Comparison of ENCODE assay signal across 8 cellular contexts in the genomic region with DNA sequence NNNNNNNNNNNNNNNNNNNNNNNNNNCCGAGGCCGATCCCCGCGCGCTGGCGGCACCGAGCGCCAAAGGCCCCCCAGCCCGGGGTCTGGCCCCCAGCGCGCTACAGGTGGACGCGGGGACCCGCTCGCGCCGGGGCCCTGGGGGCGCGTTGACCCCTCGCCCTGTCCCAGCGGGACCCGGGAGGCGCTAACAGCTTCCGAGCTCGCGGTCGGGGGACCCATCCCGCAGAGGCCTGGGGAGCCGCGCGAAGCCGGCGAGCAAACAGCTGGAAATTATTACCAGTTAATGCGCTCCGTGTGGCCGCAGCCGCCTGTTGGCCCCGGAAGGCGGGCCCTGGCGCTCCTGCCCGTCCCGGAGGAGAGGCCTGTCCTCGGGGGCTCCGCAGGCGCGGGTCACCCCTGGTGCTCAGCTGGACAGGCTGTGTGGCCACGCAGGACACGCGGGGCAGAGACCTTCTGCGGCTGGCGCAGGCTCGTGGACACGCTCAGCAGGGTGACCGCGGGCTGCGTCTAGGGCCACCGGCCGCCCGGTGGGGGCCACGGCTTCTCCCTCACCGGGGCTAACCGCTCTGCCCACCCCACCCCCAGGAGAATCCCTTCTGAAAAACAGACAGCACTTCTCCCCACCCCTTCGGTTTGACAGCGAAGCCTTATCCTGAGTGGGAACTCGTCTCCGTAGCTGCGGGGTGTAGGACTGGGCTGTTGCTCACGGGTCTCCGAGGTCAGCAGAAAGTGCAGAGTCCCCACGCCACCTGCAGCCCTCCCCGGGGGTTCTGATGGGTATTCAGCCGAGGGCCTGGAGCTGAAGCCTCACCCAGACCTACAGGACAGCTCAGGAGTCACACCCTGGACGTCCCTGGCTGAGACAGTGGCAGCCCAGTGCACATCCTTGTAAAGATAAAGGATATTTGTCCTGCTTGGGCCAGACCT. TPM values are rescaled to one million over a fixed set of nuclear protein-coding genes. Genes with fewer than 3 reads are reported as not detected.
DNase-seq lines count a peak whose midpoint lies in the region; ATAC-seq and TF ChIP-seq lines count a peak whose summit lies in the region.

No MANE protein-coding gene starts in this region.

- ATAC-seq in T-helper 17 cell (peak; percentile 15), GM21576 (IDR thresholded peaks at IDR 0.05; ENCODE audit: unreplicated experiment) (no peak), GM18873 (IDR thresholded peaks at IDR 0.05; ENCODE audit: low FRiP score, unreplicated experiment) (no peak)

- H3K9ac ChIP-seq in ES-I3 (ENCODE audit: low read depth, low read length) (peak overlapping the region; percentile 50; the same call in 1 of the 2 replicates), liver (ENCODE audit: low read depth in 1 of 2, low read length in 2 of 2) (no peak overlapping the region), stomach smooth muscle (ENCODE audit: low read length in 2 of 2) (peak overlapping the region in 1 of 2 donors; percentile 22)

- no peak for TF ChIP-seq CTCF in liver (IDR thresholded peaks at IDR 0.05; ENCODE audit: low read depth, low read length, missing input control)

- H3K9me3 ChIP-seq in ES-I3 (ENCODE audit: control insufficient read depth, insufficient read depth, low read length): no peaks in the 10 kb centered on the region
- no peaks in the 10 kb centered on the region for H3K9me3 ChIP-seq in T-helper 17 cell (ENCODE audit: control insufficient read depth, low read length, poor library complexity, severe bottlenecking)
- no peaks in the 10 kb centered on the region for H3K9me3 ChIP-seq in liver (ENCODE audit: control insufficient read depth in 4 of 4, low read length in 3 of 4)
- no peaks in the 10 kb centered on the region for H3K9me3 ChIP-seq in stomach smooth muscle (ENCODE audit: control insufficient read depth in 2 of 2, low read length in 2 of 2)

- no peaks in the 10 kb centered on the region for H3K27me3 Mint-ChIP-seq in T-helper 17 cell

- 12% methylated on average over 68 of the region's 73 CpGs for WGBS in liver

- H3K4me1 ChIP-seq in ES-I3 (ENCODE audit: insufficient read depth, low read length) (peaks cover 12% of the 10 kb centered on the region), liver (ENCODE audit: control insufficient read depth in 4 of 4, insufficient read depth in 4 of 4, low read length in 3 of 4) (peaks cover 6 to 11% (median 10%) of the 10 kb centered on the region in 4 donors), stomach smooth muscle (ENCODE audit: control insufficient read depth, insufficient read depth, low read length) (peaks cover 14% of the 10 kb centered on the region)

- TF ChIP-seq RAD21 in liver (IDR thresholded peaks at IDR 0.05): no peak

- peak overlapping the region; percentile 56 for H3K27ac Mint-ChIP-seq in T-helper 17 cell

- no peaks in the 10 kb centered on the region for H3K36me3 ChIP-seq in ES-I3 (ENCODE audit: insufficient read depth, low read length)
- no peaks in the 10 kb centered on the region for H3K36me3 ChIP-seq in liver (ENCODE audit: control insufficient read depth in 4 of 4, insufficient read depth in 3 of 4, low read depth in 1 of 4, low read length in 3 of 4)
- H3K36me3 ChIP-seq in stomach smooth muscle (ENCODE audit: control insufficient read depth in 2 of 2, insufficient read depth in 2 of 2, low read length in 2 of 2): no peaks in the 10 kb centered on the region

- H3K27me3 ChIP-seq in liver (ENCODE audit: control insufficient read depth in 4 of 4, insufficient read depth in 4 of 4, low read length in 3 of 4): no peaks in the 10 kb centered on the region
- H3K27me3 ChIP-seq in stomach smooth muscle (ENCODE audit: control insufficient read depth in 1 of 2, insufficient read depth in 2 of 2, low read length in 2 of 2): no peaks in the 10 kb centered on the region

- H3K4me3 ChIP-seq in liver (ENCODE audit: low read depth in 1 of 3, low read length in 3 of 3): peak overlapping the region in 2 of 3 donors; percentile 45 to 61
- H3K4me3 ChIP-seq in stomach smooth muscle (ENCODE audit: low read length in 2 of 2): peak overlapping the region; percentile 40 to 71

- peaks cover 8% of the 10 kb centered on the region for H3K4me1 Mint-ChIP-seq in T-helper 17 cell

- H3K4me3 Mint-ChIP-seq in T-helper 17 cell: peak overlapping the region; percentile 74

- H3K27ac ChIP-seq in liver (ENCODE audit: low read depth in 1 of 2, low read length in 2 of 2): peak overlapping the region; percentile 41 to 59
- H3K27ac ChIP-seq in stomach smooth muscle (ENCODE audit: low read length): no peak overlapping the region

- DNase-seq in T-helper 17 cell (peak; percentile 14 to 38 (median 17)), dermis blood vessel endothelial cell (peak; percentile 51), SKM-1 (lab: John Stamatoyannopoulos, UW; ENCODE audit: unreplicated experiment) (no peak)

- H3K36me3 Mint-ChIP-seq in T-helper 17 cell (ENCODE audit: low read depth): no peaks in the 10 kb centered on the region

TF ChIP-seq in liver, 16 proteins besides CTCF, POLR2A, EP300 and RAD21:
- TF ChIP-seq, protein P1, sequence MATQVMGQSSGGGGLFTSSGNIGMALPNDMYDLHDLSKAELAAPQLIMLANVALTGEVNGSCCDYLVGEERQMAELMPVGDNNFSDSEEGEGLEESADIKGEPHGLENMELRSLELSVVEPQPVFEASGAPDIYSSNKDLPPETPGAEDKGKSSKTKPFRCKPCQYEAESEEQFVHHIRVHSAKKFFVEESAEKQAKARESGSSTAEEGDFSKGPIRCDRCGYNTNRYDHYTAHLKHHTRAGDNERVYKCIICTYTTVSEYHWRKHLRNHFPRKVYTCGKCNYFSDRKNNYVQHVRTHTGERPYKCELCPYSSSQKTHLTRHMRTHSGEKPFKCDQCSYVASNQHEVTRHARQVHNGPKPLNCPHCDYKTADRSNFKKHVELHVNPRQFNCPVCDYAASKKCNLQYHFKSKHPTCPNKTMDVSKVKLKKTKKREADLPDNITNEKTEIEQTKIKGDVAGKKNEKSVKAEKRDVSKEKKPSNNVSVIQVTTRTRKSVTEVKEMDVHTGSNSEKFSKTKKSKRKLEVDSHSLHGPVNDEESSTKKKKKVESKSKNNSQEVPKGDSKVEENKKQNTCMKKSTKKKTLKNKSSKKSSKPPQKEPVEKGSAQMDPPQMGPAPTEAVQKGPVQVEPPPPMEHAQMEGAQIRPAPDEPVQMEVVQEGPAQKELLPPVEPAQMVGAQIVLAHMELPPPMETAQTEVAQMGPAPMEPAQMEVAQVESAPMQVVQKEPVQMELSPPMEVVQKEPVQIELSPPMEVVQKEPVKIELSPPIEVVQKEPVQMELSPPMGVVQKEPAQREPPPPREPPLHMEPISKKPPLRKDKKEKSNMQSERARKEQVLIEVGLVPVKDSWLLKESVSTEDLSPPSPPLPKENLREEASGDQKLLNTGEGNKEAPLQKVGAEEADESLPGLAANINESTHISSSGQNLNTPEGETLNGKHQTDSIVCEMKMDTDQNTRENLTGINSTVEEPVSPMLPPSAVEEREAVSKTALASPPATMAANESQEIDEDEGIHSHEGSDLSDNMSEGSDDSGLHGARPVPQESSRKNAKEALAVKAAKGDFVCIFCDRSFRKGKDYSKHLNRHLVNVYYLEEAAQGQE (IDR thresholded peaks at IDR 0.05): no peak
- TF ChIP-seq, protein P2, sequence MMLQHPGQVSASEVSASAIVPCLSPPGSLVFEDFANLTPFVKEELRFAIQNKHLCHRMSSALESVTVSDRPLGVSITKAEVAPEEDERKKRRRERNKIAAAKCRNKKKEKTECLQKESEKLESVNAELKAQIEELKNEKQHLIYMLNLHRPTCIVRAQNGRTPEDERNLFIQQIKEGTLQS (IDR thresholded peaks at IDR 0.05): no peak
- TF ChIP-seq GABPA (IDR thresholded peaks at IDR 0.05 in 1 of 2, conservative IDR thresholded peaks at IDR 0.05 in 1 of 2) (no peak), EGR1 (IDR thresholded peaks at IDR 0.05; ENCODE audit: low read depth in 2 of 2) (no peak), RXRA (IDR thresholded peaks at IDR 0.05) (no peak), HNF4A (conservative IDR thresholded peaks at IDR 0.05) (no peak), NR2F2 (IDR thresholded peaks at IDR 0.05) (no peak), JUND (IDR thresholded peaks at IDR 0.05) (no peak), FOXA2 (IDR thresholded peaks at IDR 0.05) (no peak), SP1 (IDR thresholded peaks at IDR 0.05) (no peak), YY1 (IDR thresholded peaks at IDR 0.05) (no peak), HNF4G (IDR thresholded peaks at IDR 0.05) (no peak)
- TF ChIP-seq, protein P3, sequence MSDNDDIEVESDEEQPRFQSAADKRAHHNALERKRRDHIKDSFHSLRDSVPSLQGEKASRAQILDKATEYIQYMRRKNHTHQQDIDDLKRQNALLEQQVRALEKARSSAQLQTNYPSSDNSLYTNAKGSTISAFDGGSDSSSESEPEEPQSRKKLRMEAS (IDR thresholded peaks at IDR 0.05): no peak
TF ChIP-seq in liver: peak in this region for 0.

RNA-seq across cellular contexts. Expression of a gene that starts 45.6 kb away (rescaled TPM):
- total RNA-seq in T-helper 17 cell: 10 to 100 TPM; 29.7 to 42.4 TPM
- 26.2 and 46.5 TPM in 2 replicates for total RNA-seq in dermis blood vessel endothelial cell
- total RNA-seq in liver: 1 to 10 TPM; 8.1 to 10.0 TPM
- 1 to 10 TPM; 2.2 to 4.5 TPM for polyA plus RNA-seq in liver
